In genomic region chr1:146376309-146376707, GRCh38 we compare ENCODE assay signal across 8 cellular contexts.
DNase-seq lines count a peak whose midpoint lies in the region; ATAC-seq and TF ChIP-seq lines count a peak whose summit lies in the region.
"Not testable (repeated sequence)": the region's sequence is repeated elsewhere in the genome, so short reads cannot be mapped to it uniquely, and the experiment has no call there.

No MANE protein-coding gene starts in this region.

- peak; percentile 31 to 34 for TF ChIP-seq POLR2A in sigmoid colon (IDR thresholded peaks at IDR 0.05)
- TF ChIP-seq POLR2A in uterus (IDR thresholded peaks at IDR 0.05) = peak in 1 of 2 donors; percentile 55

- H3K9ac ChIP-seq in iPS-18a (ENCODE audit: low read length) = not testable (repeated sequence)

- 0% methylated on average over 27 of the region's 27 CpGs for WGBS in sigmoid colon, 2 donors

- peak overlapping the region; percentile 35 for H3K4me3 ChIP-seq in brain microvascular endothelial cell (ENCODE audit: low read depth, low read length)
- H3K4me3 ChIP-seq in iPS-18a (ENCODE audit: low read length) = peak overlapping the region; percentile 35
- H3K4me3 ChIP-seq in sigmoid colon = peak overlapping the region; percentile 18 to 46 (median 38)
- H3K4me3 ChIP-seq in uterus = peak overlapping the region; percentile 27 to 28

- ATAC-seq in GM18858 (IDR thresholded peaks at IDR 0.05; ENCODE audit: unreplicated experiment) (peak; percentile 41), HG03280 (IDR thresholded peaks at IDR 0.05; ENCODE audit: unreplicated experiment) (peak; percentile 58)

- intact Hi-C loops in sigmoid colon (cut with DNase I); uterus (cut with DNase I; ENCODE audit: low total_unique reads): not testable (repeated sequence)

- not testable (repeated sequence) for H3K4me1 ChIP-seq in iPS-18a (ENCODE audit: control insufficient read depth, low read depth, low read length); sigmoid colon; uterus

- H3K27ac ChIP-seq in brain microvascular endothelial cell (peak overlapping the region; percentile 96), sigmoid colon (peak overlapping the region; percentile 85 to 97 (median 91)), uterus (peak overlapping the region; percentile 93 to 98)
- H3K27ac ChIP-seq in iPS-18a (ENCODE audit: low read length) = not testable (repeated sequence)

- not testable (repeated sequence) for TF ChIP-seq EP300 in sigmoid colon (IDR thresholded peaks at IDR 0.05)

- not testable (repeated sequence) for H3K36me3 ChIP-seq in brain microvascular endothelial cell (replicated peaks); iPS-18a (ENCODE audit: control insufficient read depth, low read depth, low read length); sigmoid colon; uterus

- H3K27me3 ChIP-seq in brain microvascular endothelial cell (replicated peaks); iPS-18a (ENCODE audit: control insufficient read depth, insufficient read depth, low read length); sigmoid colon; uterus: not testable (repeated sequence)

- H3K9me3 ChIP-seq in iPS-18a (ENCODE audit: control insufficient read depth, low read depth, low read length); sigmoid colon; uterus: not testable (repeated sequence)

- DNase-seq in NCI-H446 treated with DMSO at 0.1 percent for 48 hours (lab: John Stamatoyannopoulos, UW) (peak; percentile 72), brain microvascular endothelial cell (peak; percentile 90), sigmoid colon (peak; percentile 96), uterus (peak; percentile 88 to 92)
- peak; percentile 69 for DNase-seq in activated CD4-positive, CD25-positive, alpha-beta regulatory T cell treated with anti-CD3 and anti-CD28 coated beads, Interleukin-2, amount 50 U/mL, for 16 hours (ENCODE audit: low read depth, low spot score)

- not testable (repeated sequence) for TF ChIP-seq CTCF in brain microvascular endothelial cell (IDR thresholded peaks at IDR 0.05; ENCODE audit: low read depth, low read length, missing control alignments); sigmoid colon (IDR thresholded peaks at IDR 0.05); uterus (IDR thresholded peaks at IDR 0.05)

- in situ Hi-C loops in brain microvascular endothelial cell (cut with HindIII; ENCODE audit: low pct_ligation_motif_present, low sequenced_read_pairs) = not testable (repeated sequence)
